14 cellular contexts compared by ENCODE assay signal in the genomic region with DNA sequence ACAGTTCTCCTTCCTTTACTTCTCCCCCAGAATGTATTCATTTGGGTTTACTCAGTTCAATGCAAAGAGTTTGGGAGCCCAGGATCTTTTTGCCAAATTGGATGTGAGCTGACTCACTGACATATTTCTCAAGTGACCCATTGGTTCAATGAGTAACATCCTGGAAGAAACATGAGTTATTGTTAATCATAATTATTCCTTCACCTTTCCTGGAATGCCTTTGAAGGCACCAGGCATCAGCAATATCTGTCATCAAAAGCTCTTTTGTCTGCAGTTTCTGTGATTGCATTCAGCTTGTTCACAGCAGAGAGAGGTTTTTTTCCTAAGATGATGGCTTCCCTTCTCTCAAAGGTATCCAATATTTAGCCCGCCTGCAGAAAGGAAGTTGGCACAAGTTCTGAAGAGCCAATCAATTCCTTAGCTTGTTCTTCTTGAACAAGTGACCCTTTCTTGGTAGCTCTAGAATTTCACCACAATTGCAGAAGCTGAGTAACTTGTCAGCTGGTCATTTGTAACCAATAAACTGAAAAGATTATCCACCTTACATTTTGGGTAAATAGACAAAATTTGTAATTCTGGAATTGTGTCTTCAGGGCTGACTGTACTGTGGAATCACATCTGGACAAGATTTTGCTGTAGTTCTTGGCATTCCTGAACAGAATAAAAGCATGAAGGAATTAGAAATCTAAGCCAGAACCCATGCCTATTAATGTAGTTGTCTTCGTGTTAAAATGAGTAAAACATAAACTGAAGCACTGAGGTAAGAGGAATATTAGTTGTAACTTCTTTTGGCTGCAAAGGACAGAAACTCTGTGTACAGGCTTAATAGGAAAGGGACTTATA.
DNase-seq lines count a peak whose midpoint lies in the region; ATAC-seq, FAIRE-seq and TF ChIP-seq lines count a peak whose summit lies in the region.
"Had no signal": no experiment of that assay in that cellular context is flagged by ENCODE, and none has a peak within 500 bp of the region (broad histone marks: within the 10 kb centered on the region; RNA-seq: fewer than 3 reads in every experiment).

No MANE protein-coding gene starts in this region.

- peaks cover 66% of the 10 kb centered on the region for H3K4me1 ChIP-seq in HepG2 (ENCODE audit: insufficient read depth, low read length)
- H3K4me1 ChIP-seq: left ventricle myocardium inferior had no signal

- peak overlapping the region; percentile 14 for H3K4me2 ChIP-seq in HepG2 (ENCODE audit: low read depth, low read length)

- no peaks in the 10 kb centered on the region for H3K9me3 ChIP-seq in HepG2 (ENCODE audit: low read length)
- H3K9me3 ChIP-seq: left ventricle myocardium inferior had no signal

- TF ChIP-seq EP300 in HepG2 (IDR thresholded peaks at IDR 0.05; ENCODE audit: low read depth in 2 of 2, low read length in 2 of 2) (peak; percentile 46 to 98; a peak in 2 of 4 replicates), HepG2 (CRISPR knock-in tag; IDR thresholded peaks at IDR 0.05; ENCODE audit: borderline replicate concordance) (peak; percentile 99)

- CTCF ChIA-PET in MCF 10A (lab: Yijun Ruan, JAX) (interaction anchor here (0.6 to 1.1 kb wide), 5 partner anchors 24 to 810 kb away, joined by 3 to 7 read pairs (median 3); no protein-coding TSS in a partner anchor), HepG2 (lab: Yijun Ruan, JAX; ENCODE audit: low intra/inter-chr PET ratio, low total read pairs) (no interaction called here)

- FAIRE-seq in HepG2 (lab: Jason Lieb, UNC) = peak; percentile 49

- H2AFZ ChIP-seq in HepG2 (ENCODE audit: low read length) = no peak overlapping the region

- no peak overlapping the region for H3K4me3 ChIP-seq in HepG2 (replicated peaks in 1 of 3; ENCODE audit: insufficient read depth in 1 of 3, low read depth in 2 of 3, low read length in 3 of 3)
- H3K4me3 ChIP-seq: left ventricle myocardium inferior had no signal

- BruUV-seq in MCF 10A (replicated peaks; lab: Mats Ljungman, UMichigan) (no TSS peak), HepG2 (replicated peaks; lab: Mats Ljungman, UMichigan) (TSS peak; percentile 97)

- TF ChIP-seq CTCF in MCF 10A (IDR thresholded peaks at IDR 0.05; ENCODE audit: unreplicated experiment) = no peak
- no peak for TF ChIP-seq CTCF in HepG2 (CRISPR knock-in tag; IDR thresholded peaks at IDR 0.05)

- DNase-seq in DMS53 (lab: John Stamatoyannopoulos, UW) (peak; percentile 44), DMS53 treated with DMSO at 0.1 percent for 48 hours (lab: John Stamatoyannopoulos, UW; ENCODE audit: unreplicated experiment) (no peak), MCF 10A (ENCODE audit: unreplicated experiment) (peak; percentile 94), HepG2 (ENCODE audit: low spot score) (peak; percentile 96), substantia nigra (lab: John Stamatoyannopoulos, UW) (no peak), NCI-H2107 treated with DMSO at 0.1 percent for 48 hours (lab: John Stamatoyannopoulos, UW; ENCODE audit: unreplicated experiment) (no peak)
- no peak for DNase-seq in activated CD4-positive, alpha-beta T cell treated with anti-CD3 and anti-CD28 coated beads, Interleukin-2, amount 50 U/mL, for 48 hours
- DNase-seq in stimulated activated CD4-positive, alpha-beta T cell treated with anti-CD3 and anti-CD28 coated beads, Interleukin-1b, Interleukin-23, amount 100 ng/mL, for 48 hours = no peak
- DNase-seq: activated CD8-positive, alpha-beta memory T cell treated with anti-CD3 and anti-CD28 coated beads, Interleukin-2, amount 50 U/mL, for 48 hours; left ventricle myocardium inferior; NCI-H2029; T-helper 1 cell had no signal

- peak; percentile 78 for ATAC-seq in HepG2

- POLR2A ChIA-PET in MCF 10A (lab: Yijun Ruan, JAX) (interaction anchor here (0.6 to 2.4 kb wide), 17 partner anchors 17 to 1443 kb away, joined by 3 to 16 read pairs (median 4); a partner anchor contains a TSS), HepG2 (lab: Yijun Ruan, JAX) (interaction anchor here (0.6 to 3.8 kb wide), 21 partner anchors 9 to 158 kb away, joined by 3 to 84 read pairs (median 4); a partner anchor contains a TSS)

- TF ChIP-seq RAD21 in HepG2 (CRISPR knock-in tag; IDR thresholded peaks at IDR 0.05) = no peak

- H4K20me1 ChIP-seq in HepG2 (ENCODE audit: insufficient read depth, low read length) = no peaks in the 10 kb centered on the region

- TF ChIP-seq POLR2A in HepG2 (IDR thresholded peaks at IDR 0.05; ENCODE audit: insufficient read depth in 1 of 2, low read depth in 2 of 2, low read length in 2 of 2) = no peak

- H3K27me3 ChIP-seq in HepG2 (ENCODE audit: control insufficient read depth in 1 of 2, insufficient read depth in 2 of 2, low read length in 2 of 2) = no peaks in the 10 kb centered on the region

- no peaks in the 10 kb centered on the region for H3K9me3 Mint-ChIP-seq in MCF 10A (ENCODE audit: unreplicated experiment)

- H3K27ac Mint-ChIP-seq in MCF 10A (ENCODE audit: low read depth, unreplicated experiment) = peak overlapping the region; percentile 90
- H3K27ac Mint-ChIP-seq: dendritic cell treated with granulocyte-macrophage colony-stimulating factor and Interleukin-4, amounts not matched to agents 40 ng/mL and 50 ng/mL, for 4 days had no signal

- H3K27me3 Mint-ChIP-seq in MCF 10A (ENCODE audit: insufficient read depth, unreplicated experiment) = no peaks in the 10 kb centered on the region
- H3K27me3 Mint-ChIP-seq: dendritic cell treated with granulocyte-macrophage colony-stimulating factor and Interleukin-4, amounts not matched to agents 40 ng/mL and 50 ng/mL, for 4 days had no signal

- peaks cover 19% of the 10 kb centered on the region for H3K4me1 Mint-ChIP-seq in MCF 10A (ENCODE audit: insufficient read depth, unreplicated experiment)

- H3K4me3 Mint-ChIP-seq in MCF 10A (ENCODE audit: unreplicated experiment) = peak overlapping the region; percentile 10
- H3K4me3 Mint-ChIP-seq: dendritic cell treated with granulocyte-macrophage colony-stimulating factor and Interleukin-4, amounts not matched to agents 40 ng/mL and 50 ng/mL, for 4 days had no signal

- no peaks in the 10 kb centered on the region for H3K79me2 ChIP-seq in HepG2 (ENCODE audit: insufficient read depth, low read length)

- in situ Hi-C loops in HepG2 (cut with HindIII; ENCODE audit: extremely low pct_ligation_motif_present, low pct_unique_long_range_greater_than_20kb) = no loop called here

- 58% methylated on average over 2 of the region's 2 CpGs for WGBS in HepG2 (ENCODE audit: low lambda C conversion rate)

- H3K36me3 ChIP-seq in HepG2 (replicated peaks in 1 of 2; ENCODE audit: control insufficient read depth in 1 of 2, insufficient read depth in 2 of 2, low read length in 2 of 2) = no peaks in the 10 kb centered on the region
- H3K36me3 ChIP-seq: left ventricle myocardium inferior had no signal

- peak overlapping the region; percentile 71 for H3K27ac ChIP-seq in HepG2 (ENCODE audit: extremely low read length, insufficient read depth, low read length)
- no peak overlapping the region for H3K27ac ChIP-seq in substantia nigra (ENCODE audit: low read depth, low read length, poor library complexity, severe bottlenecking)
- H3K27ac ChIP-seq: 22Rv1, left ventricle myocardium inferior had no signal

- intact Hi-C loops in MCF 10A (cut with micrococcal nuclease) (loop anchor here (1.0 to 2.0 kb wide), 5 partner anchors 71 to 197 kb away; a partner anchor contains a TSS), HepG2 (cut with micrococcal nuclease; ENCODE audit: unreplicated experiment) (loop anchor here (1.0 to 5.0 kb wide), 4 partner anchors 8 to 614 kb away; a partner anchor contains a TSS)

- no peaks in the 10 kb centered on the region for H3K36me3 Mint-ChIP-seq in MCF 10A (ENCODE audit: insufficient read depth, unreplicated experiment)

- peak overlapping the region; percentile 58 for H3K9ac ChIP-seq in HepG2 (ENCODE audit: insufficient read depth, low read depth, low read length)

TF ChIP-seq in HepG2, 621 proteins besides CTCF, POLR2A, EP300 and RAD21 (continues in another document):
- TF ChIP-seq, protein P1, sequence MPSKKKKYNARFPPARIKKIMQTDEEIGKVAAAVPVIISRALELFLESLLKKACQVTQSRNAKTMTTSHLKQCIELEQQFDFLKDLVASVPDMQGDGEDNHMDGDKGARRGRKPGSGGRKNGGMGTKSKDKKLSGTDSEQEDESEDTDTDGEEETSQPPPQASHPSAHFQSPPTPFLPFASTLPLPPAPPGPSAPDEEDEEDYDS (CRISPR knock-in tag; IDR thresholded peaks at IDR 0.05) = no peak
- TF ChIP-seq ZNF136 (CRISPR knock-in tag; IDR thresholded peaks at IDR 0.05; ENCODE audit: low read depth) = no peak
- peak; percentile 74 for TF ChIP-seq PPARG (CRISPR knock-in tag; conservative IDR thresholded peaks at IDR 0.05)
- TF ChIP-seq, protein P2, sequence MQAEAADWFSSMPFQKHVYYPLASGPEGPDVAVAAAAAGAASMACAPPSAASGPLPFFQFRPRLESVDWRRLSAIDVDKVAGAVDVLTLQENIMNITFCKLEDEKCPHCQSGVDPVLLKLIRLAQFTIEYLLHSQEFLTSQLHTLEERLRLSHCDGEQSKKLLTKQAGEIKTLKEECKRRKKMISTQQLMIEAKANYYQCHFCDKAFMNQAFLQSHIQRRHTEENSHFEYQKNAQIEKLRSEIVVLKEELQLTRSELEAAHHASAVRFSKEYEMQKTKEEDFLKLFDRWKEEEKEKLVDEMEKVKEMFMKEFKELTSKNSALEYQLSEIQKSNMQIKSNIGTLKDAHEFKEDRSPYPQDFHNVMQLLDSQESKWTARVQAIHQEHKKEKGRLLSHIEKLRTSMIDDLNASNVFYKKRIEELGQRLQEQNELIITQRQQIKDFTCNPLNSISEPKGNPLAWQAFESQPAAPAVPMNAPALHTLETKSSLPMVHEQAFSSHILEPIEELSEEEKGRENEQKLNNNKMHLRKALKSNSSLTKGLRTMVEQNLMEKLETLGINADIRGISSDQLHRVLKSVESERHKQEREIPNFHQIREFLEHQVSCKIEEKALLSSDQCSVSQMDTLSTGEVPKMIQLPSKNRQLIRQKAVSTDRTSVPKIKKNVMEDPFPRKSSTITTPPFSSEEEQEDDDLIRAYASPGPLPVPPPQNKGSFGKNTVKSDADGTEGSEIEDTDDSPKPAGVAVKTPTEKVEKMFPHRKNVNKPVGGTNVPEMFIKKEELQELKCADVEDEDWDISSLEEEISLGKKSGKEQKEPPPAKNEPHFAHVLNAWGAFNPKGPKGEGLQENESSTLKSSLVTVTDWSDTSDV (CRISPR knock-in tag; IDR thresholded peaks at IDR 0.05) = no peak
- TF ChIP-seq, protein P3, sequence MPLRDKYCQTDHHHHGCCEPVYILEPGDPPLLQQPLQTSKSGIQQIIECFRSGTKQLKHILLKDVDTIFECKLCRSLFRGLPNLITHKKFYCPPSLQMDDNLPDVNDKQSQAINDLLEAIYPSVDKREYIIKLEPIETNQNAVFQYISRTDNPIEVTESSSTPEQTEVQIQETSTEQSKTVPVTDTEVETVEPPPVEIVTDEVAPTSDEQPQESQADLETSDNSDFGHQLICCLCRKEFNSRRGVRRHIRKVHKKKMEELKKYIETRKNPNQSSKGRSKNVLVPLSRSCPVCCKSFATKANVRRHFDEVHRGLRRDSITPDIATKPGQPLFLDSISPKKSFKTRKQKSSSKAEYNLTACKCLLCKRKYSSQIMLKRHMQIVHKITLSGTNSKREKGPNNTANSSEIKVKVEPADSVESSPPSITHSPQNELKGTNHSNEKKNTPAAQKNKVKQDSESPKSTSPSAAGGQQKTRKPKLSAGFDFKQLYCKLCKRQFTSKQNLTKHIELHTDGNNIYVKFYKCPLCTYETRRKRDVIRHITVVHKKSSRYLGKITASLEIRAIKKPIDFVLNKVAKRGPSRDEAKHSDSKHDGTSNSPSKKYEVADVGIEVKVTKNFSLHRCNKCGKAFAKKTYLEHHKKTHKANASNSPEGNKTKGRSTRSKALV (CRISPR knock-in tag; IDR thresholded peaks at IDR 0.05) = no peak

Comparison
In these comparisons a context has a peak if more than half of its experiments do, and no peak if none do; other contexts are left out.
1. DNase-seq: peak in DMS53 (single experiment), MCF 10A (single experiment) and HepG2 (single experiment); none in DMS53 treated with DMSO at 0.1 percent for 48 hours (single experiment), activated CD4-positive, alpha-beta T cell treated with anti-CD3 and anti-CD28 coated beads, Interleukin-2, amount 50 U/mL, for 48 hours (0 of 2), stimulated activated CD4-positive, alpha-beta T cell treated with anti-CD3 and anti-CD28 coated beads, Interleukin-1b, Interleukin-23, amount 100 ng/mL, for 48 hours (single experiment), substantia nigra (0 of 49) and NCI-H2107 treated with DMSO at 0.1 percent for 48 hours (single experiment).